Comparison of ENCODE assay signal across 19 cellular contexts in genomic region chr12:58171914-58172313, GRCh38.
DNase-seq lines count a peak whose midpoint lies in the region; ATAC-seq and TF ChIP-seq lines count a peak whose summit lies in the region.
"Had no signal": no experiment of that assay in that cellular context is flagged by ENCODE, and none has a peak within 500 bp of the region (broad histone marks: within the 10 kb centered on the region; RNA-seq: fewer than 3 reads in every experiment).

No MANE protein-coding gene starts in this region.

- no peaks in the 10 kb centered on the region for H3K27me3 ChIP-seq in prostate gland (replicated peaks; ENCODE audit: insufficient read depth)
- H3K27me3 ChIP-seq in left lung: no peaks in the 10 kb centered on the region

- H3K4me1 ChIP-seq in prostate gland (replicated peaks) (no peaks in the 10 kb centered on the region), left lung (no peaks in the 10 kb centered on the region)

- no peak for TF ChIP-seq CTCF in fibroblast of pulmonary artery (IDR thresholded peaks at IDR 0.05; ENCODE audit: low read length, missing control alignments)
- TF ChIP-seq CTCF in prostate gland (IDR thresholded peaks at IDR 0.05): no peak
- no peak for TF ChIP-seq CTCF in left lung (IDR thresholded peaks at IDR 0.05)

- DNase-seq in EH (ENCODE audit: low read depth) (peak; percentile 42), amniotic epithelial cell (ENCODE audit: low read depth) (peak; percentile 44), fibroblast of pulmonary artery (ENCODE audit: low read depth) (peak; percentile 46), prostate gland (ENCODE audit: low spot score) (peak; percentile 67), left lung (no peak), OCI-M2 (lab: John Stamatoyannopoulos, UW; ENCODE audit: unreplicated experiment) (no peak), erythroblast (lab: John Stamatoyannopoulos, UW) (no peak)
- DNase-seq: activated T-cell treated with anti-CD3 and anti-CD28 coated beads, Interleukin-2, amount 50 U/mL, for 72 hours; anterior cingulate cortex; effector memory CD8-positive, alpha-beta T cell; left cardiac atrium; naive thymus-derived CD8-positive, alpha-beta T cell; NCI-H1105; NCI-H226; SHP77; stimulated activated naive CD8-positive, alpha-beta T cell treated with anti-CD3 and anti-CD28 coated beads, Interleukin-15, Interleukin-2, amounts not matched to agents 100 U/mL and 50 U/mL, for 24 hours had no signal

- no peak for ATAC-seq in GM21717 (IDR thresholded peaks at IDR 0.05; ENCODE audit: unreplicated experiment)
- no peak for ATAC-seq in left lung
- ATAC-seq: activated T-cell treated with anti-CD3 and anti-CD28 coated beads, Interleukin-2, amount 50 U/mL, for 72 hours; effector memory CD8-positive, alpha-beta T cell; HepG2; left cardiac atrium; naive thymus-derived CD8-positive, alpha-beta T cell; sciatic nerve; stimulated activated naive CD8-positive, alpha-beta T cell treated with anti-CD3 and anti-CD28 coated beads, Interleukin-15, Interleukin-2, amounts not matched to agents 100 U/mL and 50 U/mL, for 24 hours had no signal

- intact Hi-C loops in prostate gland (cut with DNase I): no loop called here
- intact Hi-C loops in left lung (cut with DNase I): no loop called here

- H3K36me3 ChIP-seq in prostate gland: no peaks in the 10 kb centered on the region
- H3K36me3 ChIP-seq in left lung: no peaks in the 10 kb centered on the region

- no peak for TF ChIP-seq POLR2A in prostate gland (IDR thresholded peaks at IDR 0.05)
- no peak for TF ChIP-seq POLR2A in erythroblast (IDR thresholded peaks at IDR 0.05; ENCODE audit: low read length)

- no peak overlapping the region for H3K4me3 ChIP-seq in fibroblast of pulmonary artery (replicated peaks; ENCODE audit: low read depth, low read length)
- H3K4me3 ChIP-seq in prostate gland: no peak overlapping the region
- no peak overlapping the region for H3K4me3 ChIP-seq in left lung

- H3K27ac ChIP-seq in prostate gland: peak overlapping the region in 1 of 2 donors; percentile 32
- no peak overlapping the region for H3K27ac ChIP-seq in left lung

- H3K9me3 ChIP-seq in prostate gland: no peaks in the 10 kb centered on the region
- H3K9me3 ChIP-seq in left lung: no peaks in the 10 kb centered on the region

- WGBS in prostate gland: 7% methylated on average over 2 of the region's 2 CpGs

Comparison
In these comparisons a context has a peak if more than half of its experiments do, and no peak if none do; other contexts are left out.
1. DNase-seq: peak in EH (single experiment), amniotic epithelial cell (single experiment), fibroblast of pulmonary artery (single experiment) and prostate gland (single experiment); none in left lung (0 of 2), OCI-M2 (single experiment) and erythroblast (0 of 2).